In genomic region chr14:89701079-89702043, GRCh38 we compare ENCODE assay signal across 8 cellular contexts.
A peak's percentile ranks its signal among the peaks of the same experiment; 100 is the strongest.
DNase-seq lines count a peak whose midpoint lies in the region; ATAC-seq and TF ChIP-seq lines count a peak whose summit lies in the region.

No MANE protein-coding gene starts in this region.

- H3F3A ChIP-seq in MM.1S (ENCODE audit: insufficient read depth, low read length) (no peaks in the 10 kb centered on the region), SU-DHL-6 (ENCODE audit: insufficient read depth) (peaks cover 5% of the 10 kb centered on the region; the same call in 1 of the 2 replicates)

- TF ChIP-seq CTCF in MM.1S (IDR thresholded peaks at IDR 0.05; ENCODE audit: low read length) (no peak), SU-DHL-6 (IDR thresholded peaks at IDR 0.05; ENCODE audit: insufficient read depth, low read length, poor library complexity, severe bottlenecking) (no peak), type B pancreatic cell (conservative IDR thresholded peaks at IDR 0.05) (no peak)

- H3K27me3 Mint-ChIP-seq in activated naive CD8-positive, alpha-beta T cell treated with anti-CD3 and anti-CD28 coated beads, Interleukin-2, amount 50 U/mL, for 24 hours, result no peaks in the 10 kb centered on the region
- no peaks in the 10 kb centered on the region for H3K27me3 Mint-ChIP-seq in type B pancreatic cell

- H3K36me3 Mint-ChIP-seq in activated naive CD8-positive, alpha-beta T cell treated with anti-CD3 and anti-CD28 coated beads, Interleukin-2, amount 50 U/mL, for 24 hours (ENCODE audit: low read depth), result peaks cover 11% of the 10 kb centered on the region
- no peaks in the 10 kb centered on the region for H3K36me3 Mint-ChIP-seq in type B pancreatic cell

- H3K4me3 ChIP-seq in MM.1S (ENCODE audit: low read length), result peak overlapping the region; percentile 40; the same call in 1 of the 2 replicates
- H3K4me3 ChIP-seq in SU-DHL-6 (ENCODE audit: insufficient read depth, low read length, poor library complexity, severe bottlenecking), result peak overlapping the region; percentile 52

- H3K9me3 ChIP-seq in MM.1S (replicated peaks; ENCODE audit: insufficient read depth, low read length) (no peaks in the 10 kb centered on the region), SU-DHL-6 (ENCODE audit: insufficient read depth, low read length) (no peaks in the 10 kb centered on the region)

- H3K9ac ChIP-seq in MM.1S (ENCODE audit: low read length) (no peak overlapping the region), SU-DHL-6 (ENCODE audit: low read length) (peak overlapping the region; percentile 27; the same call in 1 of the 2 replicates)

- H3K4me2 ChIP-seq in MM.1S (ENCODE audit: low read depth, low read length) (peak overlapping the region; percentile 63; the same call in 1 of the 2 replicates), SU-DHL-6 (ENCODE audit: low read depth, low read length, poor library complexity, severe bottlenecking) (peak overlapping the region; percentile 58)

- peaks cover 23% of the 10 kb centered on the region for H3K9me3 Mint-ChIP-seq in activated naive CD8-positive, alpha-beta T cell treated with anti-CD3 and anti-CD28 coated beads, Interleukin-2, amount 50 U/mL, for 24 hours
- peaks cover 21% of the 10 kb centered on the region for H3K9me3 Mint-ChIP-seq in type B pancreatic cell

- no peaks in the 10 kb centered on the region for H4K20me1 ChIP-seq in MM.1S (ENCODE audit: insufficient read depth, low read length)
- H4K20me1 ChIP-seq in SU-DHL-6 (ENCODE audit: low read depth, low read length), result no peaks in the 10 kb centered on the region

- H3K36me3 ChIP-seq in MM.1S (replicated peaks; ENCODE audit: insufficient read depth, low read length), result no peaks in the 10 kb centered on the region
- H3K36me3 ChIP-seq in SU-DHL-6 (ENCODE audit: low read length), result no peaks in the 10 kb centered on the region

- no peak overlapping the region for H3K27ac ChIP-seq in MM.1S (ENCODE audit: low read length)
- H3K27ac ChIP-seq in SU-DHL-6 (ENCODE audit: low read depth, low read length), result no peak overlapping the region

- H3K27ac Mint-ChIP-seq in activated naive CD8-positive, alpha-beta T cell treated with anti-CD3 and anti-CD28 coated beads, Interleukin-2, amount 50 U/mL, for 24 hours, result peak overlapping the region; percentile 92
- peak overlapping the region; percentile 85 for H3K27ac Mint-ChIP-seq in type B pancreatic cell

- H3K4me3 Mint-ChIP-seq in activated naive CD8-positive, alpha-beta T cell treated with anti-CD3 and anti-CD28 coated beads, Interleukin-2, amount 50 U/mL, for 24 hours, result peak overlapping the region; percentile 65
- peak overlapping the region; percentile 89 for H3K4me3 Mint-ChIP-seq in type B pancreatic cell

- intact Hi-C loops in left cardiac atrium (cut with DNase I), result no loop called here
- intact Hi-C loops in posterior vena cava (cut with DNase I), result no loop called here

- H3K4me1 ChIP-seq in MM.1S (ENCODE audit: low read length), result 0 out of 2 replicates have a peak, but pooled peaks cover 4% of the 10 kb centered on the region

- H2AFZ ChIP-seq in MM.1S (ENCODE audit: low read length) (peak overlapping the region; percentile 51; the same call in 1 of the 2 replicates), SU-DHL-6 (ENCODE audit: low read depth, low read length, severe bottlenecking) (peak overlapping the region; percentile 80)

- H3K27me3 ChIP-seq in MM.1S (replicated peaks; ENCODE audit: insufficient read depth, low read length) (no peaks in the 10 kb centered on the region), SU-DHL-6 (ENCODE audit: low read length) (no peaks in the 10 kb centered on the region)

- H3K9me2 ChIP-seq in MM.1S (replicated peaks; ENCODE audit: insufficient read depth, low read length) (no peaks in the 10 kb centered on the region), SU-DHL-6 (replicated peaks; ENCODE audit: insufficient read depth, low read length) (no peaks in the 10 kb centered on the region)

- DNase-seq in DMS53 treated with DMSO at 0.1 percent for 48 hours (lab: John Stamatoyannopoulos, UW; ENCODE audit: unreplicated experiment), result peak; percentile 43
- peak; percentile 46 for DNase-seq in H4 (ENCODE audit: low spot score)
- peak; percentile 25 for DNase-seq in MM.1S
- peak; percentile 90 for DNase-seq in activated naive CD8-positive, alpha-beta T cell treated with anti-CD3 and anti-CD28 coated beads, Interleukin-2, amount 50 U/mL, for 24 hours
- peak; percentile 91 for DNase-seq in left cardiac atrium
- DNase-seq in posterior vena cava (ENCODE audit: low spot score), result peak; percentile 97
- peak; percentile 90 for DNase-seq in type B pancreatic cell (ENCODE audit: extremely low spot score, unreplicated experiment)

- no peaks in the 10 kb centered on the region for H3K79me2 ChIP-seq in MM.1S (ENCODE audit: low read length)
- no peaks in the 10 kb centered on the region for H3K79me2 ChIP-seq in SU-DHL-6 (ENCODE audit: insufficient read depth, low read length)

- H3K4me1 Mint-ChIP-seq in activated naive CD8-positive, alpha-beta T cell treated with anti-CD3 and anti-CD28 coated beads, Interleukin-2, amount 50 U/mL, for 24 hours, result peaks cover 55% of the 10 kb centered on the region
- H3K4me1 Mint-ChIP-seq in type B pancreatic cell (ENCODE audit: unreplicated experiment), result peaks cover 16% of the 10 kb centered on the region

- peak; percentile 78 for ATAC-seq in activated naive CD8-positive, alpha-beta T cell treated with anti-CD3 and anti-CD28 coated beads, Interleukin-2, amount 50 U/mL, for 24 hours
- ATAC-seq in left cardiac atrium, result peak; percentile 94 to 96

Comparison
In these comparisons a context has a peak if more than half of its experiments do, and no peak if none do; other contexts are left out.
1. DNase-seq: peak in every context shown above with its lines; median percentile 97 in posterior vena cava; 91 in left cardiac atrium; 90 in activated naive CD8-positive, alpha-beta T cell treated with anti-CD3 and anti-CD28 coated beads, Interleukin-2, amount 50 U/mL, for 24 hours; 90 in type B pancreatic cell; 46 in H4; 43 in DMS53 treated with DMSO at 0.1 percent for 48 hours; 25 in MM.1S.